16 cellular contexts compared by ENCODE assay signal in the genomic region with DNA sequence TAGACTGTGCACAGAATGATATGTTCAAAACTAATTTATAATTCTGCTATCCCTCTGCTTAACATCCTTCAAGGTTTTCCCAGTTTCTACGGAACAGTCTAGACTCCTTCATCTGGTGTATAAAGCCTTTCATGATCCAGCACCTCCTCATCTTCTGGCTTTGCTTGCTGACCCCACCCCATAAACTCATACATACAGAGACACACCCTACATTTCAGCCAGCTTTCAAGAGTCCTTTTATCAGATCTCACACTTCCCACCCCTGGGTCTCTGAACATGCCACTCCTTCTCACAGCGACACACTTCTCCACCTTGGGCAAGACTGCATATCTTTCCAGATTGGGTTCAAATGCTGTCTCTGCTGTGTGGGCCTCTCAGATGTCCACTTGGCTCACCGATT.
DNase-seq lines count a peak whose midpoint lies in the region; ATAC-seq, FAIRE-seq and TF ChIP-seq lines count a peak whose summit lies in the region.
"Had no signal": no experiment of that assay in that cellular context is flagged by ENCODE, and none has a peak within 500 bp of the region (broad histone marks: within the 10 kb centered on the region; RNA-seq: fewer than 3 reads in every experiment).

No MANE protein-coding gene starts in this region.

- H2BK15ac ChIP-seq in IMR-90 (ENCODE audit: low read depth, low read length), result peak overlapping the region; percentile 68; the same call in 1 of the 3 replicates
- H2BK15ac ChIP-seq in neuronal stem cell (ENCODE audit: low read length), result peak overlapping the region; percentile 34

- H3K56ac ChIP-seq in IMR-90 (ENCODE audit: extremely low read depth, insufficient read depth, low read length), result no peak overlapping the region

- H4K8ac ChIP-seq in IMR-90 (ENCODE audit: low read depth in 2 of 2, low read length in 2 of 2), result peak overlapping the region; percentile 8 to 61; a peak in 1 of 4 replicates
- no peak overlapping the region for H4K8ac ChIP-seq in neuronal stem cell (ENCODE audit: low read depth, low read length)

- no peak for TF ChIP-seq EP300 in K562 (IDR thresholded peaks at IDR 0.05; ENCODE audit: low read length)

- CTCF ChIA-PET in activated CD4-positive, alpha-beta T cell treated with anti-CD3 and anti-CD28 coated beads, Interleukin-2, amount 10 ng/mL, durations not matched to agents 7 days and 5 days (lab: Charles Lee), result interaction anchor here (1.4 to 2.7 kb wide), 2 partner anchors 11 to 12 kb away, joined by 5 to 8 read pairs; no protein-coding TSS in a partner anchor
- CTCF ChIA-PET in IMR-90 (lab: Yijun Ruan, JAX) (no interaction called here), K562 (lab: Yijun Ruan, JAX; ENCODE audit: low intra/inter-chr PET ratio) (no interaction called here)

- no peak overlapping the region for H3K9ac ChIP-seq in IMR-90 (ENCODE audit: low read depth, low read length)
- no peak overlapping the region for H3K9ac ChIP-seq in K562 (ENCODE audit: insufficient read depth in 1 of 2, low read depth in 2 of 2, low read length in 2 of 2)
- no peak overlapping the region for H3K9ac ChIP-seq in neuronal stem cell (ENCODE audit: low read depth, low read length, poor library complexity)

- H3K4ac ChIP-seq in IMR-90 (ENCODE audit: low read depth, low read length), result peak overlapping the region; percentile 55
- no peak overlapping the region for H3K4ac ChIP-seq in neuronal stem cell (ENCODE audit: low read length)

- BruUV-seq in IMR-90 (replicated peaks; lab: Mats Ljungman, UMichigan) (no TSS peak), K562 (replicated peaks; lab: Mats Ljungman, UMichigan) (no TSS peak)

- FAIRE-seq in K562 (lab: Jason Lieb, UNC), result no peak
- FAIRE-seq: GM12892 had no signal

- DNase-seq in activated CD4-positive, alpha-beta T cell treated with anti-CD3 and anti-CD28 coated beads, Interleukin-2, amount 10 ng/mL, durations not matched to agents 7 days and 5 days, result no peak
- no peak for DNase-seq in activated CD4-positive, alpha-beta T cell treated with anti-CD3 and anti-CD28 coated beads for 48 hours
- no peak for DNase-seq in IMR-90
- DNase-seq in K562 (ENCODE audit: extremely low read depth in 1 of 4, low spot score in 3 of 4), result peak in 2 of 4 experiments; percentile 3 to 9
- DNase-seq in neuronal stem cell (ENCODE audit: low spot score), result no peak
- DNase-seq in uterus, result no peak
- no peak for DNase-seq in H7
- DNase-seq: activated gamma-delta T cell treated with Interleukin-2 at 50 U/mL for 16 hours, dorsolateral prefrontal cortex, esophagus squamous epithelium, NCI-H774, ovary, RPMI8226 had no signal

- ATAC-seq in IMR-90 (ENCODE audit: low read depth) (no peak), K562 (no peak; the same call in 2 of the 3 replicates), GM21447 (IDR thresholded peaks at IDR 0.05; ENCODE audit: unreplicated experiment) (no peak)
- ATAC-seq: GM23338 had no signal

- H2AK5ac ChIP-seq in IMR-90 (ENCODE audit: low read depth, low read length) (peak overlapping the region; percentile 48), neuronal stem cell (ENCODE audit: low read depth, low read length) (no peak overlapping the region)

- in situ Hi-C loops in IMR-90 (cut with MboI; ENCODE audit: low sequenced_read_pairs) (no loop called here), K562 (cut with MboI) (no loop called here)

- H3K9me3 Mint-ChIP-seq in activated CD4-positive, alpha-beta T cell treated with anti-CD3 and anti-CD28 coated beads, Interleukin-2, amount 10 ng/mL, durations not matched to agents 7 days and 5 days, result peaks cover 20% of the 10 kb centered on the region
- H3K9me3 Mint-ChIP-seq: GM23338 had no signal

- TF ChIP-seq RAD21 in IMR-90 (IDR thresholded peaks at IDR 0.05; ENCODE audit: low read length) (no peak), K562 (CRISPR knock-in tag; conservative IDR thresholded peaks at IDR 0.05 in 1 of 2, IDR thresholded peaks at IDR 0.05 in 1 of 2) (no peak)

- H3K27me3 ChIP-seq in IMR-90 (ENCODE audit: control insufficient read depth, insufficient read depth, low read length), result no peaks in the 10 kb centered on the region
- H3K27me3 ChIP-seq in K562 (ENCODE audit: control insufficient read depth in 2 of 2, insufficient read depth in 2 of 2, low read length in 2 of 2), result peaks cover 0 to 5% of the 10 kb centered on the region in 2 experiments; a peak in 1 of 5 replicates
- no peaks in the 10 kb centered on the region for H3K27me3 ChIP-seq in neuronal stem cell (ENCODE audit: control insufficient read depth in 3 of 3, insufficient read depth in 3 of 3, low read depth in 1 of 3, low read length in 3 of 3)
- no peaks in the 10 kb centered on the region for H3K27me3 ChIP-seq in uterus
- no peaks in the 10 kb centered on the region for H3K27me3 ChIP-seq in H7 (ENCODE audit: control insufficient read depth, insufficient read depth, low read length)
- H3K27me3 ChIP-seq: dorsolateral prefrontal cortex, esophagus squamous epithelium, ovary had no signal

- H4K91ac ChIP-seq in IMR-90 (ENCODE audit: insufficient read depth, low read depth, low read length), result 0 out of 2 replicates have a peak overlapping the region, but pooled peaks have one; percentile 26
- H4K91ac ChIP-seq in neuronal stem cell (ENCODE audit: low read depth, low read length, poor library complexity), result no peak overlapping the region

- H3K18ac ChIP-seq in IMR-90 (ENCODE audit: low read depth, low read length) (peak overlapping the region; percentile 0; the same call in 1 of the 2 replicates), neuronal stem cell (ENCODE audit: low read length) (peak overlapping the region; percentile 7)

- no peak overlapping the region for H2AFZ ChIP-seq in IMR-90 (replicated peaks; ENCODE audit: low read length, poor library complexity)
- no peak overlapping the region; the same call in 1 of the 2 replicates for H2AFZ ChIP-seq in K562 (ENCODE audit: low read depth, low read length)
- H2AFZ ChIP-seq in neuronal stem cell (ENCODE audit: low read length), result no peak overlapping the region

- H3K79me1 ChIP-seq in IMR-90 (ENCODE audit: low read depth in 1 of 2, low read length in 2 of 2) (no peaks in the 10 kb centered on the region), neuronal stem cell (ENCODE audit: low read depth, low read length) (no peaks in the 10 kb centered on the region)

- H3K9me1 ChIP-seq in IMR-90 (ENCODE audit: insufficient read depth, low read length), result peaks cover 11% of the 10 kb centered on the region
- H3K9me1 ChIP-seq in K562 (ENCODE audit: control insufficient read depth, insufficient read depth, low read length), result no peaks in the 10 kb centered on the region

- H3K27ac ChIP-seq in IMR-90 (ENCODE audit: insufficient read depth, low read length) (no peak overlapping the region), K562 (ENCODE audit: extremely low read depth, low read depth, low read length) (no peak overlapping the region), neuronal stem cell (replicated peaks; ENCODE audit: low read length) (no peak overlapping the region), uterus (no peak overlapping the region)
- H3K27ac ChIP-seq: dorsolateral prefrontal cortex, esophagus squamous epithelium, ovary had no signal

- no peak overlapping the region for H2AK9ac ChIP-seq in IMR-90 (replicated peaks; ENCODE audit: low read depth, low read length, poor library complexity)

- H3K4me2 ChIP-seq in IMR-90 (ENCODE audit: low read depth, low read length), result no peak overlapping the region
- H3K4me2 ChIP-seq in K562 (ENCODE audit: insufficient read depth, low read length), result no peak overlapping the region; the same call in 1 of the 2 replicates
- no peak overlapping the region for H3K4me2 ChIP-seq in neuronal stem cell (ENCODE audit: insufficient read depth, low read length, poor library complexity, severe bottlenecking)
- H3K4me2 ChIP-seq: GM23338 had no signal

- peaks cover 21% of the 10 kb centered on the region for H3K36me3 Mint-ChIP-seq in activated CD4-positive, alpha-beta T cell treated with anti-CD3 and anti-CD28 coated beads, Interleukin-2, amount 10 ng/mL, durations not matched to agents 7 days and 5 days (ENCODE audit: low read depth)

- peaks cover 48% of the 10 kb centered on the region for H3K4me1 Mint-ChIP-seq in activated CD4-positive, alpha-beta T cell treated with anti-CD3 and anti-CD28 coated beads, Interleukin-2, amount 10 ng/mL, durations not matched to agents 7 days and 5 days

- H2BK120ac ChIP-seq in IMR-90 (ENCODE audit: low read depth, low read length), result peak overlapping the region; percentile 78
- no peak overlapping the region for H2BK120ac ChIP-seq in neuronal stem cell (ENCODE audit: low read depth, low read length)

- H3K4me3 Mint-ChIP-seq in activated CD4-positive, alpha-beta T cell treated with anti-CD3 and anti-CD28 coated beads, Interleukin-2, amount 10 ng/mL, durations not matched to agents 7 days and 5 days, result no peak overlapping the region
- H3K4me3 Mint-ChIP-seq: GM23338 had no signal

- TF ChIP-seq POLR2A in IMR-90 (IDR thresholded peaks at IDR 0.05; ENCODE audit: low read depth, low read length) (no peak), K562 (conservative IDR thresholded peaks at IDR 0.05) (no peak), uterus (IDR thresholded peaks at IDR 0.05) (no peak)

- WGBS in IMR-90 (ENCODE audit: extremely low coverage in 2 of 2, insufficient read length in 1 of 2), 2 experiments, result 90% methylated on average over 2 of the region's 3 CpGs; no CpG with 5 or more reads in 1 of the 2 experiments
- WGBS in K562 (ENCODE audit: insufficient coverage, low coverage, missing lambda C conversion rate), result 6% methylated on average over 3 of the region's 3 CpGs
- WGBS in neuronal stem cell (ENCODE audit: extremely low coverage in 2 of 2, insufficient read length in 2 of 2, insufficient replicate concordance in 1 of 2), 2 donors, result no CpG with 5 or more reads among the region's 3 CpGs

- H2BK12ac ChIP-seq in neuronal stem cell (ENCODE audit: low read length), result no peak overlapping the region

- POLR2A ChIA-PET in activated CD4-positive, alpha-beta T cell treated with anti-CD3 and anti-CD28 coated beads, Interleukin-2, amount 10 ng/mL, durations not matched to agents 7 days and 5 days (lab: Charles Lee), result no interaction called here
- POLR2A ChIA-PET in IMR-90 (lab: Charles Lee; ENCODE audit: unreplicated experiment), result no interaction called here
- POLR2A ChIA-PET in K562 (lab: Yijun Ruan, JAX), result no interaction called here

- dilution Hi-C loops in IMR-90 (cut with HindIII; ENCODE audit: low sequenced_read_pairs, unreplicated experiment), result no loop called here

- H4K20me1 ChIP-seq in IMR-90 (ENCODE audit: insufficient read depth, low read length) (no peaks in the 10 kb centered on the region), K562 (replicated peaks; ENCODE audit: control insufficient read depth, insufficient read depth, low read length) (no peaks in the 10 kb centered on the region)

- TF ChIP-seq CTCF in IMR-90 (conservative IDR thresholded peaks at IDR 0.05; ENCODE audit: low read depth, low read length) (no peak), K562 (IDR thresholded peaks at IDR 0.05 in 2 of 3, conservative IDR thresholded peaks at IDR 0.05 in 1 of 3; ENCODE audit: insufficient read depth in 2 of 3, low read depth in 1 of 3, low read length in 3 of 3) (no peak), uterus (IDR thresholded peaks at IDR 0.05) (no peak)

- peaks cover 7% of the 10 kb centered on the region; the same call in 1 of the 2 replicates for H3K4me1 ChIP-seq in IMR-90 (ENCODE audit: control insufficient read depth, insufficient read depth, low read length)
- peaks cover 0 to 17% of the 10 kb centered on the region in 2 experiments; a peak in 3 of 5 replicates for H3K4me1 ChIP-seq in K562 (replicated peaks in 1 of 2; ENCODE audit: control insufficient read depth in 2 of 2, insufficient read depth in 2 of 2, low read length in 2 of 2)
- peaks cover 9 to 11% of the 10 kb centered on the region in 2 donors for H3K4me1 ChIP-seq in neuronal stem cell (ENCODE audit: control insufficient read depth in 2 of 2, insufficient read depth in 1 of 2, low read depth in 1 of 2, low read length in 2 of 2)
- no peaks in the 10 kb centered on the region for H3K4me1 ChIP-seq in uterus

- H2BK20ac ChIP-seq in IMR-90 (ENCODE audit: low read depth, low read length), result peak overlapping the region; percentile 70; the same call in 1 of the 2 replicates

- no peak overlapping the region for H3K4me3 ChIP-seq in IMR-90 (ENCODE audit: insufficient read depth, low read depth, low read length)
- H3K4me3 ChIP-seq in K562, result no peak overlapping the region
- no peak overlapping the region for H3K4me3 ChIP-seq in neuronal stem cell (ENCODE audit: low read length in 2 of 2)
- H3K4me3 ChIP-seq in uterus, result no peak overlapping the region
- H3K4me3 ChIP-seq in H7 (ENCODE audit: insufficient read depth, low read depth, low read length), result no peak overlapping the region
- H3K4me3 ChIP-seq: dorsolateral prefrontal cortex, esophagus squamous epithelium, GM23338, ovary had no signal

- H3K36me3 ChIP-seq in IMR-90 (ENCODE audit: control insufficient read depth, insufficient read depth, low read length) (no peaks in the 10 kb centered on the region), K562 (ENCODE audit: control insufficient read depth, insufficient read depth, low read length) (no peaks in the 10 kb centered on the region), neuronal stem cell (replicated peaks in 1 of 2; ENCODE audit: control insufficient read depth in 2 of 2, insufficient read depth in 2 of 2, low read length in 2 of 2) (no peaks in the 10 kb centered on the region), uterus (no peaks in the 10 kb centered on the region), H7 (replicated peaks; ENCODE audit: control insufficient read depth, insufficient read depth, low read length) (no peaks in the 10 kb centered on the region)
- H3K36me3 ChIP-seq: esophagus squamous epithelium, ovary had no signal

- no peak overlapping the region for H4K5ac ChIP-seq in IMR-90 (ENCODE audit: low read depth, low read length)

- intact Hi-C loops in IMR-90 (cut with micrococcal nuclease) (no loop called here), K562 (cut with micrococcal nuclease) (loop anchor here (10.0 kb wide), 1 partner anchor 242 kb away; the partner anchor contains the start of gene BCL6), uterus (cut with DNase I; ENCODE audit: low total_unique reads) (no loop called here)

- no peaks in the 10 kb centered on the region for H3K79me2 ChIP-seq in K562 (ENCODE audit: control insufficient read depth, insufficient read depth, low read length)

- H3K14ac ChIP-seq in IMR-90 (replicated peaks; ENCODE audit: low read depth, low read length), result peak overlapping the region; percentile 44
- H3K14ac ChIP-seq in neuronal stem cell (ENCODE audit: low read length), result no peak overlapping the region

- H3K23ac ChIP-seq in IMR-90 (ENCODE audit: low read depth, low read length) (no peak overlapping the region), neuronal stem cell (ENCODE audit: low read depth, low read length, poor library complexity) (no peak overlapping the region)

- no peaks in the 10 kb centered on the region for H3K27me3 Mint-ChIP-seq in activated CD4-positive, alpha-beta T cell treated with anti-CD3 and anti-CD28 coated beads, Interleukin-2, amount 10 ng/mL, durations not matched to agents 7 days and 5 days

- H3K27ac Mint-ChIP-seq in activated CD4-positive, alpha-beta T cell treated with anti-CD3 and anti-CD28 coated beads, Interleukin-2, amount 10 ng/mL, durations not matched to agents 7 days and 5 days, result peak overlapping the region; percentile 64
- H3K27ac Mint-ChIP-seq: GM23338 had no signal

- H2BK5ac ChIP-seq in IMR-90 (ENCODE audit: low read depth, low read length, poor library complexity, severe bottlenecking) (no peak overlapping the region), neuronal stem cell (ENCODE audit: low read length) (no peak overlapping the region)

- H3K9me3 ChIP-seq in IMR-90 (ENCODE audit: control insufficient read depth, insufficient read depth, low read length) (no peaks in the 10 kb centered on the region), K562 (replicated peaks; ENCODE audit: control insufficient read depth, insufficient read depth, low read depth, low read length) (no peaks in the 10 kb centered on the region), neuronal stem cell (replicated peaks in 1 of 2; ENCODE audit: control insufficient read depth in 2 of 2, insufficient read depth in 1 of 2, low read depth in 1 of 2, low read length in 2 of 2) (peaks cover 0 to 2% of the 10 kb centered on the region in 2 donors), uterus (no peaks in the 10 kb centered on the region)
- H3K9me3 ChIP-seq: esophagus squamous epithelium, ovary had no signal
